ENCODE assay signal across 8 cellular contexts in the genomic region with DNA sequence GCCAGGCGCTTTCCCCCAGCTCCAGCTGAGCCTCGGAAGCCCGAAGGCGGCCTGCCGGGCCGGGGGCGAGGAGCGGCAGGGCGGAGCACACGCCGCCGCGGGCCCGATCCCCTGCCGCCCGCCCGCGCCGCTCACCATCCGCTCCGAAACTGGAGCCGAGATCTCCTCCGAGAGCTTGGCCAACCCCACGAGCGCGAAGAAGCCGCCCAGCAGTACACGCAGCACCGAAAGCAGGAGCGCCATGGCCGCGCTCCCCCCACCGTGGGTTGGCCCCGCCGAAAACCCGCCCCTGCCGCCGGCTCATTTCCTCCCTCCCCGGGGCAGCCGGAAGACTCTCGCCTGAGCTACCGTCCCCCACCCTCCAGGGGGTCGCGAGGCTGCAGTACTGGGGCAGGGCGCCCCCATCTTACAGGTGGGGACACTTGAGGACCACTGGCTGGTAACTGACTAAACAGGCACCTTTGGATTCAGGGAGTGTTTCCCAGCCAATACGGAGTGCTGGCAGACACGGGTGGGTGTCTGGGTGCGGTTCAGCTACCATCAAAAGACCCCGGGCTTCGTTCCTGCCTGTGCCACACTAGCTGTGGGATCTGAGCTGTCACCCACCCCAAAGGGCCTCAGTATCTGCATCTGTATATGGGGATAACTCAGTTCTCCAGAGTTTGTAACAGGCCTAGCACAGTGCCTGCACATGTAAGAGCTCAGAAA. TPM values are rescaled to one million over a fixed set of nuclear protein-coding genes. Genes with fewer than 3 reads are reported as not detected.
DNase-seq lines count a peak whose midpoint lies in the region; ATAC-seq, FAIRE-seq and TF ChIP-seq lines count a peak whose summit lies in the region.

Gene TMEM35B (minus strand): TSS at position 285 of the 708 bp plus-strand sequence. CDS start 42 bp downstream, at position 243.

- TF ChIP-seq EP300 in H1 (IDR thresholded peaks at IDR 0.05; ENCODE audit: borderline replicate concordance in 1 of 2, low read depth in 2 of 2, low read length in 2 of 2), result no peak

- peak in 1 of 2 experiments; percentile 27; a peak in 1 of 4 replicates for TF ChIP-seq RAD21 in H1 (IDR thresholded peaks at IDR 0.05 in 1 of 2, conservative IDR thresholded peaks at IDR 0.05 in 1 of 2; ENCODE audit: low read depth in 2 of 2, low read length in 2 of 2)

- H2BK120ac ChIP-seq in H1 (replicated peaks; ENCODE audit: low read depth, low read length), result no peak within 1 kb of the TSS
- H2BK120ac ChIP-seq in mesendoderm (ENCODE audit: low read depth, low read length), result no peak within 1 kb of the TSS

- ATAC-seq in GM18502 (IDR thresholded peaks at IDR 0.05; ENCODE audit: poor library complexity, unreplicated experiment), result peak; percentile 78
- ATAC-seq in HG02970 (IDR thresholded peaks at IDR 0.05; ENCODE audit: low FRiP score, unreplicated experiment), result peak; percentile 64

- no peak for FAIRE-seq in H1 (lab: Jason Lieb, UNC)

- H4K8ac ChIP-seq in H1 (ENCODE audit: extremely low read depth, insufficient read depth, low read length) (peak within 1 kb of the TSS; percentile 88), mesendoderm (ENCODE audit: low read depth, low read length) (peak within 1 kb of the TSS; percentile 41)

- H3K36me3 ChIP-seq in H1 (ENCODE audit: control insufficient read depth in 2 of 4, insufficient read depth in 4 of 4, low read length in 3 of 4), result no peaks in the 10 kb centered on the region
- no peaks in the 10 kb centered on the region for H3K36me3 ChIP-seq in mesendoderm (ENCODE audit: control insufficient read depth, insufficient read depth, low read length)

- H3K79me1 ChIP-seq in H1 (ENCODE audit: low read depth, low read length) (no peaks in the 10 kb centered on the region), mesendoderm (ENCODE audit: low read length) (no peaks in the 10 kb centered on the region)

- TF ChIP-seq CTCF in 22Rv1 (IDR thresholded peaks at IDR 0.05) (0 out of 2 replicates have a peak, but pooled peaks have one; percentile 9), H1 (IDR thresholded peaks at IDR 0.05; ENCODE audit: control extremely low read depth in 1 of 3, insufficient read depth in 1 of 3, low read depth in 1 of 3, low read length in 3 of 3) (peak in 2 of 3 experiments; percentile 14 to 17; a peak in 2 of 4 replicates)

- no peak within 1 kb of the TSS for H4K91ac ChIP-seq in H1 (replicated peaks; ENCODE audit: insufficient read length, low read length)

- POLR2A ChIA-PET in H1 (lab: Charles Lee; ENCODE audit: partially characterized antibody), result interaction anchor here (0.7 to 4.4 kb wide), 7 partner anchors 8 to 409 kb away, joined by 3 to 35 read pairs (median 4); partner anchors contain the start of gene ZMYM6

- peak in 1 of 2 experiments; percentile 39; a peak in 1 of 3 replicates for TF ChIP-seq POLR2A in H1 (IDR thresholded peaks at IDR 0.05; ENCODE audit: control extremely low read depth in 1 of 2, low read depth in 2 of 2, low read length in 2 of 2)

- H3K4me2 ChIP-seq in H1 (ENCODE audit: insufficient read depth in 1 of 2, low read depth in 2 of 2, low read length in 2 of 2), result peak within 1 kb of the TSS; percentile 94
- peak within 1 kb of the TSS; percentile 82 for H3K4me2 ChIP-seq in mesendoderm (ENCODE audit: low read length)

- peaks cover 0 to 9% (median 2%) of the 10 kb centered on the region in 4 experiments; a peak in 3 of 7 replicates for H3K4me1 ChIP-seq in H1 (replicated peaks in 1 of 4; ENCODE audit: control insufficient read depth in 3 of 4, insufficient read depth in 4 of 4, low read length in 3 of 4)
- peaks cover 5% of the 10 kb centered on the region for H3K4me1 ChIP-seq in mesendoderm (ENCODE audit: control insufficient read depth, low read depth, low read length)

- H2BK12ac ChIP-seq in H1 (ENCODE audit: low read depth, low read length), result no peak within 1 kb of the TSS

- no peak within 1 kb of the TSS for H3K23ac ChIP-seq in H1 (ENCODE audit: insufficient read length)
- H3K23ac ChIP-seq in mesendoderm (ENCODE audit: low read length), result peak within 1 kb of the TSS; percentile 89

- H3K18ac ChIP-seq in H1 (ENCODE audit: extremely low read depth, low read length) (peak within 1 kb of the TSS; percentile 76), mesendoderm (ENCODE audit: low read length) (peak within 1 kb of the TSS; percentile 64)

- peak; percentile 15 for DNase-seq in NCI-H460 (ENCODE audit: extremely low read depth, low read depth)
- peak; percentile 61 for DNase-seq in activated CD8-positive, alpha-beta memory T cell treated with anti-CD3 and anti-CD28 coated beads for 4 hours (ENCODE audit: low read depth in 2 of 2)
- peak in 1 of 2 experiments; percentile 81 for DNase-seq in H1 (ENCODE audit: low read depth in 1 of 2, low spot score in 2 of 2)
- DNase-seq in mesendoderm, result peak; percentile 63
- DNase-seq in stimulated activated CD8-positive, alpha-beta memory T cell treated with anti-CD3 and anti-CD28 coated beads, Interleukin-12 subunit alpha, Interleukin-12 subunit beta, amount 100 ng/mL, for 4 hours (ENCODE audit: low read depth), result peak; percentile 74

- peak within 1 kb of the TSS; percentile 83; the same call in 1 of the 2 replicates for H2BK15ac ChIP-seq in H1 (ENCODE audit: low read length)
- H2BK15ac ChIP-seq in mesendoderm (replicated peaks; ENCODE audit: low read depth), result no peak within 1 kb of the TSS

- H3K4me3 ChIP-seq in H1 (ENCODE audit: extremely low read depth in 1 of 4, insufficient read depth in 2 of 4, low read depth in 3 of 4, low read length in 4 of 4) (peak within 1 kb of the TSS; percentile 47 to 88 (median 64)), mesendoderm (ENCODE audit: low read length) (peak within 1 kb of the TSS; percentile 85)

- H3K9me3 ChIP-seq in H1 (ENCODE audit: insufficient read depth in 2 of 2, low read depth in 1 of 2, low read length in 1 of 2), result no peaks in the 10 kb centered on the region

- peak within 1 kb of the TSS; percentile 70 for H3K27ac ChIP-seq in 22Rv1
- H3K27ac ChIP-seq in H1 (ENCODE audit: low read depth, low read length), result no peak within 1 kb of the TSS
- H3K27ac ChIP-seq in mesendoderm (ENCODE audit: low read depth, low read length), result peak within 1 kb of the TSS; percentile 70

- H2BK5ac ChIP-seq in H1 (ENCODE audit: low read depth, low read length) (peak within 1 kb of the TSS; percentile 55; the same call in 1 of the 2 replicates), mesendoderm (ENCODE audit: low read length) (peak within 1 kb of the TSS; percentile 37)

- H3K79me2 ChIP-seq in H1 (ENCODE audit: control insufficient read depth in 1 of 2, insufficient read depth in 2 of 2, low read length in 2 of 2), result no peaks in the 10 kb centered on the region
- H3K79me2 ChIP-seq in mesendoderm (ENCODE audit: control insufficient read depth, insufficient read depth, low read length), result no peaks in the 10 kb centered on the region

- no peak within 1 kb of the TSS for H3K56ac ChIP-seq in H1 (replicated peaks; ENCODE audit: insufficient read length, low read depth, low read length)
- peak within 1 kb of the TSS; percentile 93 for H3K56ac ChIP-seq in mesendoderm (ENCODE audit: low read length)

- H3K27me3 ChIP-seq in H1 (replicated peaks in 1 of 4; ENCODE audit: control insufficient read depth in 3 of 4, extremely low read depth in 1 of 4, insufficient read depth in 3 of 4, low read length in 3 of 4) (no peaks in the 10 kb centered on the region; a peak in 1 of 7 replicates), mesendoderm (ENCODE audit: insufficient read depth, low read length, poor library complexity) (no peaks in the 10 kb centered on the region)

- no peak within 1 kb of the TSS for H2AK5ac ChIP-seq in H1 (ENCODE audit: low read depth, low read length)
- H2AK5ac ChIP-seq in mesendoderm (ENCODE audit: low read length), result no peak within 1 kb of the TSS

- CTCF ChIA-PET in H1 (lab: Charles Lee; ENCODE audit: partially characterized antibody), result interaction anchor here (0.9 to 1.7 kb wide), 8 partner anchors 10 to 126 kb away, joined by 3 to 4 read pairs (median 4); partner anchors contain the start of genes DLGAP3 and SMIM12

- peaks cover 2% of the 10 kb centered on the region; the same call in 1 of the 2 replicates for H3K23me2 ChIP-seq in H1 (ENCODE audit: low read depth, low read length)

- peak within 1 kb of the TSS; percentile 42; the same call in 1 of the 2 replicates for H2AFZ ChIP-seq in H1 (ENCODE audit: low read length)

- peak within 1 kb of the TSS; percentile 62 for H4K5ac ChIP-seq in H1 (ENCODE audit: insufficient read length, low read depth, low read length)
- no peak within 1 kb of the TSS for H4K5ac ChIP-seq in mesendoderm (ENCODE audit: low read length)

- H3K4ac ChIP-seq in H1 (replicated peaks; ENCODE audit: insufficient read length, low read depth, low read length) (no peak within 1 kb of the TSS), mesendoderm (ENCODE audit: low read depth, low read length) (peak within 1 kb of the TSS; percentile 85)

- 8% methylated on average over 33 of the region's 50 CpGs; no CpG with 5 or more reads in 1 of the 2 experiments for WGBS in H1 (ENCODE audit: extremely low coverage in 1 of 2, insufficient coverage in 1 of 2, insufficient read length in 1 of 2, insufficient replicate concordance in 2 of 2, low coverage in 1 of 2, low lambda C conversion rate in 2 of 2, missing lambda C conversion rate in 1 of 2), 2 experiments
- no CpG with 5 or more reads among the region's 50 CpGs for WGBS in mesendoderm (ENCODE audit: extremely low coverage, insufficient coverage, low lambda C conversion rate)

- no peak within 1 kb of the TSS for H2BK20ac ChIP-seq in H1 (ENCODE audit: low read length)

- peak within 1 kb of the TSS; percentile 11 for H3K14ac ChIP-seq in H1 (ENCODE audit: insufficient read length)

- peaks cover 0 to 2% of the 10 kb centered on the region in 2 experiments for H4K20me1 ChIP-seq in H1 (replicated peaks in 1 of 2; ENCODE audit: control insufficient read depth in 1 of 2, insufficient read depth in 2 of 2, low read length in 2 of 2)

- H3K9ac ChIP-seq in H1 (replicated peaks in 1 of 4; ENCODE audit: extremely low read depth in 1 of 4, low read depth in 3 of 4, low read length in 3 of 4), result peak within 1 kb of the TSS; percentile 39 to 80 (median 57)
- peak within 1 kb of the TSS; percentile 81 for H3K9ac ChIP-seq in mesendoderm (ENCODE audit: low read length)

TF ChIP-seq in H1, 55 proteins besides CTCF, POLR2A, EP300 and RAD21 (continues in another document):
- peak; percentile 67 for TF ChIP-seq KDM4A (IDR thresholded peaks at IDR 0.05; ENCODE audit: low read depth, low read length, severe bottlenecking)

RNA-seq across cellular contexts. Expression of gene TMEM35B, which starts in this region (rescaled TPM):
- total RNA-seq in NCI-H460 (2014; rRNA removed; shearing (Covaris generic)), result 22.4 and 24.4 TPM in 2 replicates
- polyA plus RNA-seq in NCI-H460 (2014; cell fraction: nucleus; rRNA removed), result 30.0 and 36.9 TPM in 2 replicates
- total RNA-seq in H1 (2021; fragmentation: NEBNext Ultra II Directional; extraction: Animal tissue kit (Norgen Biotek cat#: 25700)), result 9.3 and 10.2 TPM in 2 replicates
- polyA plus RNA-seq in H1 (2011; rRNA removed), result 16.0 and 31.1 TPM in 2 replicates
- 20.2 TPM for polyA plus RNA-seq in H1 (2011; cell fraction: cytosol; rRNA removed)
- 15.1 TPM for polyA plus RNA-seq in H1 (2011; cell fraction: nucleus; rRNA removed)
- 14.8 to 22.3 TPM (median 19.7 TPM) in 4 replicates for polyA plus RNA-seq in H1 (2012, experiment 1 of 2)
- polyA plus RNA-seq in H1 (2012, experiment 2 of 2), result 8.0 TPM
- polyA plus RNA-seq in H1 (2013, experiment 1 of 2), result 24.1 TPM
- 25.9 TPM for polyA plus RNA-seq in H1 (2013, experiment 2 of 2)
- 10.6 and 11.9 TPM in 2 replicates for polyA minus RNA-seq in H1 (2011; rRNA and poly(A)+ RNA removed)
- polyA minus RNA-seq in H1 (2011; cell fraction: cytosol; rRNA and poly(A)+ RNA removed), result 7.5 TPM
- polyA minus RNA-seq in H1 (2011; cell fraction: nucleus; rRNA and poly(A)+ RNA removed), result 5.1 TPM
- 16.0 TPM for polyA plus RNA-seq in mesendoderm (2013, experiment 1 of 2)
- polyA plus RNA-seq in mesendoderm (2013, experiment 2 of 2), result 16.7 TPM
